12 cellular contexts compared by ENCODE assay signal in genomic region chr16:50396770-50397525, GRCh38. TPM values are rescaled to one million over a fixed set of nuclear protein-coding genes. Genes with fewer than 3 reads are reported as not detected.
DNase-seq lines count a peak whose midpoint lies in the region; ATAC-seq and TF ChIP-seq lines count a peak whose summit lies in the region.
"Had no signal": no experiment of that assay in that cellular context is flagged by ENCODE, and none has a peak within 500 bp of the region (broad histone marks: within the 10 kb centered on the region; RNA-seq: fewer than 3 reads in every experiment).

No MANE protein-coding gene starts in this region.

- ATAC-seq in CD4-positive, alpha-beta T cell (ENCODE audit: poor library complexity), result no peak
- ATAC-seq in activated T-helper 17 cell treated with anti-CD3 and anti-CD28 coated beads, Interleukin-2, amount 50 U/mL, for 72 hours (replicated peaks), result peak; percentile 62
- ATAC-seq in HG03439 (IDR thresholded peaks at IDR 0.05; ENCODE audit: unreplicated experiment), result no peak
- ATAC-seq in GM19463 (IDR thresholded peaks at IDR 0.05; ENCODE audit: unreplicated experiment), result no peak
- ATAC-seq: gastroesophageal sphincter, sciatic nerve had no signal

- H3K4me1 Mint-ChIP-seq in CD4-positive, alpha-beta T cell (ENCODE audit: low read depth), result peaks cover 31% of the 10 kb centered on the region
- peaks cover 17% of the 10 kb centered on the region for H3K4me1 Mint-ChIP-seq in activated T-helper 17 cell treated with anti-CD3 and anti-CD28 coated beads, Interleukin-2, amount 50 U/mL, for 72 hours

- H3K27ac Mint-ChIP-seq in CD4-positive, alpha-beta T cell, result peak overlapping the region; percentile 87
- peak overlapping the region; percentile 43 for H3K27ac Mint-ChIP-seq in activated T-helper 17 cell treated with anti-CD3 and anti-CD28 coated beads, Interleukin-2, amount 50 U/mL, for 72 hours
- H3K27ac Mint-ChIP-seq: T-helper 1 cell treated with Interleukin-12 subunit alpha and Interleukin-12 subunit beta and Interleukin-4 antibody, amounts not matched to agents 30 μg/mL and 1 μg/mL, for 36 hours had no signal

- H3K9me3 Mint-ChIP-seq in CD4-positive, alpha-beta T cell, result no peaks in the 10 kb centered on the region
- no peaks in the 10 kb centered on the region for H3K9me3 Mint-ChIP-seq in activated T-helper 17 cell treated with anti-CD3 and anti-CD28 coated beads, Interleukin-2, amount 50 U/mL, for 72 hours
- H3K9me3 Mint-ChIP-seq: T-helper 1 cell treated with Interleukin-12 subunit alpha and Interleukin-12 subunit beta and Interleukin-4 antibody, amounts not matched to agents 30 μg/mL and 1 μg/mL, for 36 hours had no signal

- H3K27me3 Mint-ChIP-seq in CD4-positive, alpha-beta T cell, result no peaks in the 10 kb centered on the region
- no peaks in the 10 kb centered on the region for H3K27me3 Mint-ChIP-seq in activated T-helper 17 cell treated with anti-CD3 and anti-CD28 coated beads, Interleukin-2, amount 50 U/mL, for 72 hours

- H3K4me3 Mint-ChIP-seq in CD4-positive, alpha-beta T cell, result no peak overlapping the region
- no peak overlapping the region for H3K4me3 Mint-ChIP-seq in activated T-helper 17 cell treated with anti-CD3 and anti-CD28 coated beads, Interleukin-2, amount 50 U/mL, for 72 hours
- H3K4me3 Mint-ChIP-seq: T-helper 1 cell treated with Interleukin-12 subunit alpha and Interleukin-12 subunit beta and Interleukin-4 antibody, amounts not matched to agents 30 μg/mL and 1 μg/mL, for 36 hours had no signal

- no peaks in the 10 kb centered on the region for H3K36me3 Mint-ChIP-seq in CD4-positive, alpha-beta T cell (ENCODE audit: low read depth)
- no peaks in the 10 kb centered on the region for H3K36me3 Mint-ChIP-seq in activated T-helper 17 cell treated with anti-CD3 and anti-CD28 coated beads, Interleukin-2, amount 50 U/mL, for 72 hours (ENCODE audit: low read depth)

- DNase-seq in CD4-positive, alpha-beta T cell, result no peak
- DNase-seq in HS-5 (ENCODE audit: low read depth), result peak; percentile 11
- peak; percentile 94 for DNase-seq in kidney glomerular epithelial cell (lab: John Stamatoyannopoulos, UW)
- no peak for DNase-seq in GM10266 (ENCODE audit: extremely low spot score)
- DNase-seq in caudate nucleus (lab: John Stamatoyannopoulos, UW), result no peak
- DNase-seq: mesenchymal stem cell had no signal

- CTCF ChIA-PET in CD4-positive, alpha-beta T cell (lab: Charles Lee), result no interaction called here

- POLR2A ChIA-PET in CD4-positive, alpha-beta T cell (lab: Charles Lee), result no interaction called here

- no peaks in the 10 kb centered on the region for H3K9me3 ChIP-seq in CD4-positive, alpha-beta T cell (ENCODE audit: control insufficient read depth, low read length)
- H3K9me3 ChIP-seq: gastroesophageal sphincter had no signal

- TF ChIP-seq CTCF in CD4-positive, alpha-beta T cell (IDR thresholded peaks at IDR 0.05), result no peak
- no peak for TF ChIP-seq CTCF in GM10266 (IDR thresholded peaks at IDR 0.05; ENCODE audit: control insufficient read depth, insufficient read depth, low read depth, missing control alignments)

- intact Hi-C loops in CD4-positive, alpha-beta T cell (cut with DNase I, micrococcal nuclease), result no loop called here

- H3K27me3 ChIP-seq in CD4-positive, alpha-beta T cell (ENCODE audit: control insufficient read depth, insufficient read depth, low read length), result no peaks in the 10 kb centered on the region
- H3K27me3 ChIP-seq: gastroesophageal sphincter had no signal

- no peak overlapping the region for H3K27ac ChIP-seq in CD4-positive, alpha-beta T cell (ENCODE audit: low read depth, low read length)
- H3K27ac ChIP-seq in caudate nucleus (ENCODE audit: low read depth, low read length), result no peak overlapping the region
- H3K27ac ChIP-seq: gastroesophageal sphincter had no signal

RNA-seq across cellular contexts. Expression of gene BRD7, which starts 28.2 kb away (rescaled TPM):
- 100 to 1,000 TPM in 1 of 2 experiments, 10 to 100 TPM in 1; 95.4 to 103 TPM for total RNA-seq in CD4-positive, alpha-beta T cell
- total RNA-seq in activated T-helper 17 cell treated with anti-CD3 and anti-CD28 coated beads, Interleukin-2, amount 50 U/mL, for 72 hours, result 10 to 100 TPM; 53.5 to 63.9 TPM

Comparison
In these comparisons a context has a peak if more than half of its experiments do, and no peak if none do; other contexts are left out.
1. DNase-seq: peak in HS-5 (single experiment) and kidney glomerular epithelial cell (single experiment); none in CD4-positive, alpha-beta T cell (0 of 10), GM10266 (single experiment) and caudate nucleus (0 of 61).